Comparison of ENCODE assay signal across 9 cellular contexts in the genomic region with DNA sequence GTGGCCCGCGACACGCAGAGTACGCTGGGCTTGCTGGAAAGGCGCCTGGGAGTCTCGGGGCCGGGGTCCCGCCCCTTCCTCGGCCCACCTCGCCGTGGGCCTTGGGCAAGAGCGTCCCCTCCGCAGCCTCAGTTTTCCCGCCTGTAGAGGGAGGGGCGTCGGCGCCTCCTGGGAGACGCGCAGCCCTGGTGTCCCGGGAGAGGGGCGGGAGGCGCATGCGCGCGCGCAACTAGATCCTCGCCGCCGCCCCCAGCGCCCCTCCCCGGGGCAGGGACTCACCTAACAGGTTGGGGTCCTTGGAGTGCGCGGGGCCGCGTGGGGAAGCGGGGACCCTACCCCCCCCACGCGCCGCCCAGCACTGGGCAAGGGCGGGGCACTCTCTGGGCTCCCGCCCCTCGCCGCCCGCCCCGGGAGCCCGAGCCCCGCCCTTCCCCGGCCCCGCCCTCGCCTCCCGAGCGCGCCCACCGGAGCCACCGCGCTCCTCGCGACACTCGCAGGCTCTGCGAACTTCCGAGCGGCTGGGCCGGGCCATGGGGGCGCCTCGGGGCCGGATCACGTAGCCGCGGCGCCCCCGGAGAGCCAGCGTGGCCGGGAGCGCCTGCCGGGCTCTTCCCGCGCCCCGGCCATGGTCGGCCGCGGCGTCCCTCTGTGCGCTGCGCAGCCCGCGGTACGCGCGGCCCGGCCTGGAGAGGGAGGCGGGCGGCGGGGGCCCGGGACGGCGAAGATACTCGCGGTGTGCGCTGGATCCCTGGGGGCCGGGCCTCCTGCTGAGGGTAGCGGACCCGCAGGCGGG. TPM values are rescaled to one million over a fixed set of nuclear protein-coding genes. Genes with fewer than 3 reads are reported as not detected.
A peak's percentile ranks its signal among the peaks of the same experiment; 100 is the strongest.
DNase-seq lines count a peak whose midpoint lies in the region; ATAC-seq and TF ChIP-seq lines count a peak whose summit lies in the region.
"Had no signal": no experiment of that assay in that cellular context is flagged by ENCODE, and none has a peak within 500 bp of the region (broad histone marks: within the 10 kb centered on the region; RNA-seq: fewer than 3 reads in every experiment).

A gene (plus strand): TSS at position 490 of the 793 bp plus-strand sequence. CDS start 136 bp downstream, at position 626.

- H3K9me3 ChIP-seq in naive thymus-derived CD4-positive, alpha-beta T cell (ENCODE audit: control insufficient read depth in 2 of 3, low read length in 3 of 3): no peaks in the 10 kb centered on the region

- peaks cover 0 to 6% of the 10 kb centered on the region in 2 donors for H3K4me1 Mint-ChIP-seq in effector memory CD8-positive, alpha-beta T cell (ENCODE audit: low read depth in 2 of 2)
- H3K4me1 Mint-ChIP-seq in naive thymus-derived CD4-positive, alpha-beta T cell: peaks cover 0 to 10% (median 5%) of the 10 kb centered on the region in 7 donors

- H3K27ac ChIP-seq in RWPE1: peak within 1 kb of the TSS; percentile 16; the same call in 1 of the 2 replicates
- H3K27ac ChIP-seq in naive thymus-derived CD4-positive, alpha-beta T cell (ENCODE audit: low read depth, low read length): no peak within 1 kb of the TSS

- peak; percentile 21 for ATAC-seq in effector memory CD8-positive, alpha-beta T cell (replicated peaks)
- no peak for ATAC-seq in naive thymus-derived CD4-positive, alpha-beta T cell
- ATAC-seq in HG03460 (IDR thresholded peaks at IDR 0.05; ENCODE audit: unreplicated experiment): no peak

- peaks cover 0 to 12% of the 10 kb centered on the region in 2 donors for H3K27me3 ChIP-seq in naive thymus-derived CD4-positive, alpha-beta T cell (ENCODE audit: control insufficient read depth in 2 of 2, insufficient read depth in 2 of 2, low read length in 2 of 2)

- intact Hi-C loops in naive thymus-derived CD4-positive, alpha-beta T cell (cut with micrococcal nuclease): loop anchor here (1.0 to 5.0 kb wide), 2 partner anchors 426 to 569 kb away; no protein-coding TSS in a partner anchor

- CTCF ChIA-PET in RWPE1 (lab: Yijun Ruan, JAX): interaction anchor here (0.6 to 1.4 kb wide), 12 partner anchors 42 to 437 kb away, joined by 3 to 29 read pairs (median 3); no protein-coding TSS in a partner anchor
- CTCF ChIA-PET in naive thymus-derived CD4-positive, alpha-beta T cell (lab: Charles Lee): interaction anchor here (0.7 to 0.9 kb wide), 4 partner anchors 261 to 427 kb away, joined by 3 to 4 read pairs (median 3); no protein-coding TSS in a partner anchor

- H3K4me3 ChIP-seq in naive thymus-derived CD4-positive, alpha-beta T cell (ENCODE audit: low read length): no peak within 1 kb of the TSS

- H3K36me3 Mint-ChIP-seq in effector memory CD8-positive, alpha-beta T cell (ENCODE audit: insufficient read depth): no peaks in the 10 kb centered on the region
- H3K36me3 Mint-ChIP-seq in naive thymus-derived CD4-positive, alpha-beta T cell: no peaks in the 10 kb centered on the region

- H3K27me3 Mint-ChIP-seq in effector memory CD8-positive, alpha-beta T cell: peaks cover 41 to 73% of the 10 kb centered on the region in 2 donors
- peaks cover 19 to 41% (median 29%) of the 10 kb centered on the region in 5 donors for H3K27me3 Mint-ChIP-seq in naive thymus-derived CD4-positive, alpha-beta T cell

- no peak for TF ChIP-seq CTCF in RWPE1 (conservative IDR thresholded peaks at IDR 0.05; ENCODE audit: low read depth)

- H3K27ac Mint-ChIP-seq in effector memory CD8-positive, alpha-beta T cell: no peak within 1 kb of the TSS
- no peak within 1 kb of the TSS for H3K27ac Mint-ChIP-seq in naive thymus-derived CD4-positive, alpha-beta T cell

- peak within 1 kb of the TSS; percentile 29 to 71 for H3K4me3 Mint-ChIP-seq in effector memory CD8-positive, alpha-beta T cell
- H3K4me3 Mint-ChIP-seq in naive thymus-derived CD4-positive, alpha-beta T cell: peak within 1 kb of the TSS; percentile 23 to 81 (median 63)

- no peaks in the 10 kb centered on the region for H3K9me3 Mint-ChIP-seq in effector memory CD8-positive, alpha-beta T cell
- no peaks in the 10 kb centered on the region for H3K9me3 Mint-ChIP-seq in naive thymus-derived CD4-positive, alpha-beta T cell

- DNase-seq in NCI-H1092 treated with DMSO at 0.1 percent for 48 hours (lab: John Stamatoyannopoulos, UW) (peak; percentile 65), NCI-H1092 (lab: John Stamatoyannopoulos, UW) (no peak), RWPE1 (ENCODE audit: low spot score) (peak; percentile 49), foreskin melanocyte (no peak), NK-92 (lab: John Stamatoyannopoulos, UW; ENCODE audit: unreplicated experiment) (no peak)
- DNase-seq in effector memory CD8-positive, alpha-beta T cell: no peak
- DNase-seq in naive thymus-derived CD4-positive, alpha-beta T cell: peak in 1 of 9 donors; percentile 7

- H3K4me1 ChIP-seq in naive thymus-derived CD4-positive, alpha-beta T cell (ENCODE audit: control insufficient read depth in 2 of 2, insufficient read depth in 2 of 2, low read length in 2 of 2): no peaks in the 10 kb centered on the region

- no peaks in the 10 kb centered on the region for H3K36me3 ChIP-seq in naive thymus-derived CD4-positive, alpha-beta T cell (ENCODE audit: control insufficient read depth in 2 of 3, insufficient read depth in 3 of 3, low read length in 3 of 3)

- POLR2A ChIA-PET in RWPE1 (lab: Yijun Ruan, JAX; ENCODE audit: low non-redundant PET): no interaction called here
- POLR2A ChIA-PET in naive thymus-derived CD4-positive, alpha-beta T cell (lab: Charles Lee): no interaction called here

RNA-seq across cellular contexts. Expression of the gene that starts here (rescaled TPM):
- total RNA-seq in naive thymus-derived CD4-positive, alpha-beta T cell: under 1 TPM in 3 of 5 experiments, not detected in 2; 0.13 to 0.53 (median 0.17) TPM
- polyA plus RNA-seq in naive thymus-derived CD4-positive, alpha-beta T cell: not detected
- polyA plus RNA-seq: AG04450 had no signal

Comparison
In these comparisons a context has a peak if more than half of its experiments do, and no peak if none do; other contexts are left out.
1. DNase-seq: peak in NCI-H1092 treated with DMSO at 0.1 percent for 48 hours (single experiment) and RWPE1 (single experiment); none in NCI-H1092 (single experiment), effector memory CD8-positive, alpha-beta T cell (0 of 3), foreskin melanocyte (single experiment) and NK-92 (single experiment).